Comparison of ENCODE assay signal across 32 cellular contexts in genomic region chr13:22194106-22194810, GRCh38.
DNase-seq lines count a peak whose midpoint lies in the region; ATAC-seq and TF ChIP-seq lines count a peak whose summit lies in the region.
"Had no signal": no experiment of that assay in that cellular context is flagged by ENCODE, and none has a peak within 500 bp of the region (broad histone marks: within the 10 kb centered on the region; RNA-seq: fewer than 3 reads in every experiment).

No MANE protein-coding gene starts in this region.

- H3K4me1 ChIP-seq in right atrium auricular region (peaks cover 0 to 21% of the 10 kb centered on the region in 2 donors), H9 (ENCODE audit: insufficient read depth, low read length) (peaks cover 2% of the 10 kb centered on the region)
- H3K4me1 ChIP-seq: BLaER1 had no signal

- no peak overlapping the region for H3K27ac ChIP-seq in right atrium auricular region
- no peak overlapping the region for H3K27ac ChIP-seq in H9 (ENCODE audit: insufficient read length, low read depth, low read length)
- H3K27ac ChIP-seq: BLaER1, dorsolateral prefrontal cortex, gastroesophageal sphincter, ovary, PC-9, stomach, tibial artery, WERI-Rb-1 had no signal

- no peak overlapping the region for H3T11ph ChIP-seq in H9 (ENCODE audit: low read length)

- H3K9me3 ChIP-seq in right atrium auricular region = no peaks in the 10 kb centered on the region
- no peaks in the 10 kb centered on the region for H3K9me3 ChIP-seq in H9 (ENCODE audit: control insufficient read depth, low read depth, low read length)
- H3K9me3 ChIP-seq: gastroesophageal sphincter, mucosa of descending colon, ovary, stomach, tibial artery had no signal

- no peak overlapping the region for H3K18ac ChIP-seq in H9 (ENCODE audit: insufficient read length, low read depth, low read length)

- no peak overlapping the region; the same call in 1 of the 2 replicates for H3K14ac ChIP-seq in H9 (ENCODE audit: insufficient read depth, low read length)

- DNase-seq in Right ventricle myocardium superior (no peak), right atrium auricular region (ENCODE audit: low spot score) (no peak), NCI-H446 (lab: John Stamatoyannopoulos, UW) (peak; percentile 4 to 46), cerebellar cortex (ENCODE audit: low spot score) (peak; percentile 90), H9 (no peak)
- DNase-seq: activated CD4-positive, alpha-beta T cell treated with anti-CD3 and anti-CD28 coated beads for 48 hours; activated CD8-positive, alpha-beta memory T cell treated with anti-CD3 and anti-CD28 coated beads for 24 hours; activated gamma-delta T cell; activated naive CD8-positive, alpha-beta T cell treated with anti-CD3 and anti-CD28 coated beads, Interleukin-2, amount 50 U/mL, for 24 hours; Karpas-422; mucosa of descending colon; NCI-H1436 treated with DMSO at 0.1 percent for 48 hours; ovary; PC-9; retina; SIG-M5; stimulated activated CD4-positive, alpha-beta T cell treated with anti-CD3 and anti-CD28 coated beads, Interleukin-1b, Interleukin-23, amount 100 ng/mL, for 48 hours; stomach; T-helper 9 cell; tibial artery; WERI-Rb-1 had no signal

- H2BK12ac ChIP-seq in H9 (ENCODE audit: insufficient read length, low read depth, low read length) = no peak overlapping the region

- no peak overlapping the region for H2AK5ac ChIP-seq in H9 (ENCODE audit: insufficient read length, low read length)

- no CpG with 5 or more reads among the region's 9 CpGs for WGBS in H9 (ENCODE audit: extremely low coverage, insufficient read length, low lambda C conversion rate)

- no peak overlapping the region for H2BK5ac ChIP-seq in H9 (ENCODE audit: insufficient read length, low read length)

- H4K5ac ChIP-seq in H9 (ENCODE audit: insufficient read length, low read depth, low read length) = no peak overlapping the region

- H3K4me1 Mint-ChIP-seq in H9 = peaks cover 15 to 17% of the 10 kb centered on the region in 2 experiments
- H3K4me1 Mint-ChIP-seq: central memory CD8-positive, alpha-beta T cell had no signal

- H3K4me3 ChIP-seq in right atrium auricular region = no peak overlapping the region
- H3K4me3 ChIP-seq: BLaER1, dorsolateral prefrontal cortex, gastroesophageal sphincter, GM12878, lung, mucosa of descending colon, ovary, PC-9, smooth muscle cell, stomach, tibial artery had no signal

- peak; percentile 58 for ATAC-seq in Right ventricle myocardium superior (ENCODE audit: poor library complexity)
- no peak for ATAC-seq in GM18505 (IDR thresholded peaks at IDR 0.05; ENCODE audit: unreplicated experiment)
- ATAC-seq in HG02970 (IDR thresholded peaks at IDR 0.05; ENCODE audit: low FRiP score, unreplicated experiment) = no peak
- no peak for ATAC-seq in GM21447 (IDR thresholded peaks at IDR 0.05; ENCODE audit: unreplicated experiment)
- ATAC-seq: activated naive CD8-positive, alpha-beta T cell treated with anti-CD3 and anti-CD28 coated beads, Interleukin-2, amount 50 U/mL, for 24 hours; gastroesophageal sphincter; GM12878; mucosa of descending colon had no signal

- intact Hi-C loops in Right ventricle myocardium superior (cut with DNase I) = no loop called here

- no peaks in the 10 kb centered on the region for H3K23me2 ChIP-seq in H9 (ENCODE audit: insufficient read length, low read depth, low read length, poor library complexity, severe bottlenecking)

- no peak overlapping the region for H2BK120ac ChIP-seq in H9 (ENCODE audit: low read depth, low read length, poor library complexity, severe bottlenecking)

- H4K20me1 ChIP-seq in H9 (ENCODE audit: control insufficient read depth, insufficient read depth, insufficient read length) = no peaks in the 10 kb centered on the region
- H4K20me1 ChIP-seq: BLaER1 had no signal

- H3K27me3 Mint-ChIP-seq in H9 (ENCODE audit: low read depth) = no peaks in the 10 kb centered on the region
- H3K27me3 Mint-ChIP-seq: activated naive CD8-positive, alpha-beta T cell treated with anti-CD3 and anti-CD28 coated beads, Interleukin-2, amount 50 U/mL, for 24 hours; central memory CD8-positive, alpha-beta T cell had no signal

- no peak overlapping the region for H3K23ac ChIP-seq in H9 (ENCODE audit: insufficient read length, low read depth, low read length)

- H2AFZ ChIP-seq in H9 (ENCODE audit: low read length) = no peak overlapping the region
- H2AFZ ChIP-seq: PC-9 had no signal

- no peaks in the 10 kb centered on the region for H3K36me3 ChIP-seq in right atrium auricular region
- H3K36me3 ChIP-seq: BLaER1, gastroesophageal sphincter, ovary, stomach, tibial artery, WERI-Rb-1 had no signal

- no peak overlapping the region for H3K56ac ChIP-seq in H9 (ENCODE audit: insufficient read length, low read depth, low read length)

- H2BK15ac ChIP-seq in H9 (ENCODE audit: low read depth, low read length) = no peak overlapping the region

- H3K79me2 ChIP-seq in H9 (ENCODE audit: insufficient read depth, low read length) = no peaks in the 10 kb centered on the region

- no peaks in the 10 kb centered on the region for H3K79me1 ChIP-seq in H9 (ENCODE audit: insufficient read depth, low read depth, low read length, poor library complexity, severe bottlenecking)

- no peak overlapping the region for H4K8ac ChIP-seq in H9 (replicated peaks; ENCODE audit: insufficient read length, low read depth, low read length)

- no peak overlapping the region for H3K4me3 Mint-ChIP-seq in H9
- H3K4me3 Mint-ChIP-seq: activated naive CD8-positive, alpha-beta T cell treated with anti-CD3 and anti-CD28 coated beads, Interleukin-2, amount 50 U/mL, for 24 hours; central memory CD8-positive, alpha-beta T cell; nephron had no signal

- H3K9ac ChIP-seq in H9 (ENCODE audit: extremely low read depth, insufficient read length, low read length) = no peak overlapping the region
- H3K9ac ChIP-seq: BLaER1 had no signal

- H3K27me3 ChIP-seq in right atrium auricular region = no peaks in the 10 kb centered on the region
- no peaks in the 10 kb centered on the region for H3K27me3 ChIP-seq in H9 (ENCODE audit: insufficient read depth, low read length)
- H3K27me3 ChIP-seq: BLaER1, gastroesophageal sphincter, ovary, stomach, tibial artery had no signal

- TF ChIP-seq CTCF in right atrium auricular region (IDR thresholded peaks at IDR 0.05) = no peak
- no peak for TF ChIP-seq CTCF in H9 (conservative IDR thresholded peaks at IDR 0.05)

- H3K4me2 ChIP-seq in H9 (ENCODE audit: insufficient read depth, insufficient read length, low read length) = no peak overlapping the region
- H3K4me2 ChIP-seq: BLaER1, PC-9, smooth muscle cell had no signal

- H3K9me3 Mint-ChIP-seq in H9 = no peaks in the 10 kb centered on the region
- H3K9me3 Mint-ChIP-seq: activated naive CD8-positive, alpha-beta T cell treated with anti-CD3 and anti-CD28 coated beads, Interleukin-2, amount 50 U/mL, for 24 hours; central memory CD8-positive, alpha-beta T cell; nephron had no signal

- TF ChIP-seq POLR2A in GM18505 (IDR thresholded peaks at IDR 0.05; ENCODE audit: borderline replicate concordance, extremely low read depth, insufficient read depth, insufficient read length) = no peak

- no peak overlapping the region for H2BK20ac ChIP-seq in H9 (ENCODE audit: low read depth, low read length, poor library complexity, severe bottlenecking)

- H3K27ac Mint-ChIP-seq in H9 = no peak overlapping the region; a peak in 1 of 7 replicates
- H3K27ac Mint-ChIP-seq: activated naive CD8-positive, alpha-beta T cell treated with anti-CD3 and anti-CD28 coated beads, Interleukin-2, amount 50 U/mL, for 24 hours; nephron had no signal

- H3K36me3 Mint-ChIP-seq in H9 (ENCODE audit: insufficient read depth in 1 of 3, low read depth in 3 of 3) = no peaks in the 10 kb centered on the region

- H3K4ac ChIP-seq in H9 (ENCODE audit: low read depth, low read length) = no peak overlapping the region

- H4K91ac ChIP-seq in H9 (ENCODE audit: insufficient read length, low read depth, low read length) = no peak overlapping the region

Comparison
In these comparisons a context has a peak if more than half of its experiments do, and no peak if none do; other contexts are left out.
1. DNase-seq: peak in NCI-H446 (2 of 2) and cerebellar cortex (single experiment); none in Right ventricle myocardium superior (single experiment), right atrium auricular region (single experiment) and H9 (single experiment).